Comparison of ENCODE assay signal across 9 cellular contexts in genomic region chr19:54217522-54218247, GRCh38. TPM values are rescaled to one million over a fixed set of nuclear protein-coding genes. Genes with fewer than 3 reads are reported as not detected.
"Had no signal": no experiment of that assay in that cellular context is flagged by ENCODE, and none has a peak within 500 bp of the region (broad histone marks: within the 10 kb centered on the region; RNA-seq: fewer than 3 reads in every experiment).

No MANE protein-coding gene starts in this region.

RNA-seq across cellular contexts. Expression of gene LILRB3, which starts 5.1 kb away (rescaled TPM):
- total RNA-seq: astrocyte, chondrocyte, endothelial cell of umbilical vein, fibroblast of lung, fibroblast of villous mesenchyme, glomerular endothelial cell, WTC11 had no signal
- polyA plus RNA-seq: endothelial cell of umbilical vein, fibroblast of lung had no signal

RNA-seq across cellular contexts. Expression of gene LILRA6, which starts 24.9 kb away (rescaled TPM):
- total RNA-seq: activated naive CD4-positive, alpha-beta T cell treated with anti-CD3 and anti-CD28 coated beads, Interleukin-2, amount 50 U/mL, for 72 hours; activated T-cell treated with anti-CD3 and anti-CD28 coated beads, Interleukin-2, amount 50 U/mL, for 72 hours; astrocyte; chondrocyte; endothelial cell of umbilical vein; fibroblast of lung; fibroblast of villous mesenchyme; glomerular endothelial cell; WTC11 had no signal
- polyA plus RNA-seq: endothelial cell of umbilical vein, fibroblast of lung had no signal
